Comparison of ENCODE assay signal across 27 cellular contexts in genomic region chr12:71191509-71192196, GRCh38. TPM values are rescaled to one million over a fixed set of nuclear protein-coding genes. Genes with fewer than 3 reads are reported as not detected.
"Had no signal": no experiment of that assay in that cellular context is flagged by ENCODE, and none has a peak within 500 bp of the region (broad histone marks: within the 10 kb centered on the region; RNA-seq: fewer than 3 reads in every experiment).

No MANE protein-coding gene starts in this region.

- H3K9ac ChIP-seq: SK-N-SH had no signal

- ATAC-seq: activated CD4-positive, alpha-beta T cell treated with anti-CD3 and anti-CD28 coated beads for 36 hours; activated T-helper 17 cell treated with anti-CD3 and anti-CD28 coated beads, Interleukin-2, amount 50 U/mL, for 72 hours had no signal

- H3K9me2 ChIP-seq: SK-N-SH had no signal

- H3K27ac ChIP-seq: VCaP had no signal

- H3K4me2 ChIP-seq: SK-N-SH had no signal

- DNase-seq: activated CD4-positive, alpha-beta memory T cell treated with anti-CD3 and anti-CD28 coated beads, Interleukin-2, amount 10 ng/mL, durations not matched to agents 7 days and 5 days; activated CD4-positive, alpha-beta T cell treated with anti-CD3 and anti-CD28 coated beads for 36 hours; activated CD4-positive, alpha-beta T cell treated with anti-CD3 and anti-CD28 coated beads, Interleukin-2, amount 50 U/mL, for 1 hour; activated gamma-delta T cell; activated naive CD4-positive, alpha-beta T cell treated with anti-CD3 and anti-CD28 coated beads, Interleukin-2, amount 10 ng/mL, durations not matched to agents 7 days and 5 days; activated naive CD8-positive, alpha-beta T cell treated with anti-CD3 and anti-CD28 coated beads for 36 hours; activated T-cell treated with anti-CD3 and anti-CD28 coated beads for 4 hours; activated T-cell treated with anti-CD3 and anti-CD28 coated beads, Interleukin-2, amount 50 U/mL, for 48 hours; cerebellar nuclear complex; MM.1S; NCI-H1105; NCI-H1436; NCI-H187; NCI-H2081; NCI-H2171 treated with DMSO at 0.1 percent for 48 hours; NCI-H226; NCI-H774; SIG-M5; SK-N-SH; T-helper 1 cell had no signal

- H3K9me3 ChIP-seq: SK-N-SH had no signal

RNA-seq across cellular contexts. Expression of gene TSPAN8, which starts 33.9 kb away (rescaled TPM):
- total RNA-seq: activated CD4-positive, alpha-beta memory T cell treated with anti-CD3 and anti-CD28 coated beads, Interleukin-2, amount 10 ng/mL, durations not matched to agents 7 days and 5 days; activated CD4-positive, alpha-beta T cell treated with anti-CD3 and anti-CD28 coated beads for 36 hours; activated CD8-positive, alpha-beta memory T cell treated with anti-CD3 and anti-CD28 coated beads for 36 hours; activated naive CD8-positive, alpha-beta T cell treated with anti-CD3 and anti-CD28 coated beads for 36 hours; activated T-helper 17 cell treated with anti-CD3 and anti-CD28 coated beads, Interleukin-2, amount 50 U/mL, for 72 hours; cardiac septum; OCI-LY7; RPMI7951; T-helper 2 cell treated with Interferon-gamma antibody and Interleukin-4, amounts not matched to agents 100 ng/mL and 5 ng/mL, for 36 hours had no signal
